ENCODE assay signal across 9 cellular contexts in the genomic region with DNA sequence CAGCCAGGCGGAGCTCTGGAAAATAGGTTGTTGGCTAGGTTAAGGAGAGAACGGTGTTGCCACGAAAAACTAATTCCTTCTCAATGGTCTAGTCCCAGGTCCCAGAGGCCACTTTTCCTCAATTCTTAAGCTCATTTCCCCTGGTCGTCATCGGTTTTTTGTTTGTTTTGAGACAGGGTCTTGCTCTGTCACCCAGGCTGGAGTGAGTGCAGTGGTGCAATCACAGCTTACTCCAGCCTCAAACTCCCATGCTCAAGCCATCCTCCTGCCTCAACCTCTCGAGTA. TPM values are rescaled to one million over a fixed set of nuclear protein-coding genes. Genes with fewer than 3 reads are reported as not detected.
A peak's percentile ranks its signal among the peaks of the same experiment; 100 is the strongest.
DNase-seq lines count a peak whose midpoint lies in the region; ATAC-seq, FAIRE-seq and TF ChIP-seq lines count a peak whose summit lies in the region.
"Had no signal": no experiment of that assay in that cellular context is flagged by ENCODE, and none has a peak within 500 bp of the region (broad histone marks: within the 10 kb centered on the region; RNA-seq: fewer than 3 reads in every experiment).

No MANE protein-coding gene starts in this region.

- no peak for DNase-seq in activated CD4-positive, alpha-beta T cell treated with anti-CD3 and anti-CD28 coated beads for 36 hours
- DNase-seq in activated CD4-positive, alpha-beta T cell treated with anti-CD3 and anti-CD28 coated beads for 48 hours: no peak
- DNase-seq in keratinocyte (ENCODE audit: low read depth, low spot score) (no peak), GM13976 (ENCODE audit: low spot score) (no peak), NOMO-1 treated with DMSO at 0.1 percent for 48 hours (lab: John Stamatoyannopoulos, UW; ENCODE audit: unreplicated experiment) (no peak)

- H3K9me3 Mint-ChIP-seq in activated CD4-positive, alpha-beta T cell treated with anti-CD3 and anti-CD28 coated beads for 36 hours (ENCODE audit: low read depth): no peaks in the 10 kb centered on the region
- H3K9me3 Mint-ChIP-seq in activated T-helper 17 cell treated with anti-CD3 and anti-CD28 coated beads, Interleukin-2, amount 50 U/mL, for 72 hours: no peaks in the 10 kb centered on the region

- H3K36me3 Mint-ChIP-seq in activated CD4-positive, alpha-beta T cell treated with anti-CD3 and anti-CD28 coated beads for 36 hours (ENCODE audit: low read depth): peaks cover 67% of the 10 kb centered on the region
- peaks cover 82% of the 10 kb centered on the region for H3K36me3 Mint-ChIP-seq in activated T-helper 17 cell treated with anti-CD3 and anti-CD28 coated beads, Interleukin-2, amount 50 U/mL, for 72 hours (ENCODE audit: low read depth)

- H3K9me3 ChIP-seq in keratinocyte (ENCODE audit: control insufficient read depth, low read depth, low read length) (no peaks in the 10 kb centered on the region), subcutaneous abdominal adipose tissue (ENCODE audit: control insufficient read depth in 5 of 5, low read length in 5 of 5) (no peaks in the 10 kb centered on the region)

- in situ Hi-C loops in GM13976 (cut with MboI; ENCODE audit: low sequenced_read_pairs, unreplicated experiment): no loop called here

- POLR2A ChIA-PET in activated CD4-positive, alpha-beta T cell treated with anti-CD3 and anti-CD28 coated beads for 36 hours (lab: Charles Lee): interaction anchor here (0.6 to 1.2 kb wide), 3 partner anchors 12 to 1304 kb away, joined by 3 to 9 read pairs (median 4); no protein-coding TSS in a partner anchor

- intact Hi-C loops in activated CD4-positive, alpha-beta T cell treated with anti-CD3 and anti-CD28 coated beads for 36 hours (cut with DNase I, micrococcal nuclease): loop anchor here (2.0 to 10.0 kb wide), 7 partner anchors 15 to 499 kb away; a partner anchor contains a TSS

- H3K36me3 ChIP-seq in keratinocyte (ENCODE audit: control insufficient read depth in 2 of 2, extremely low read depth in 1 of 2, insufficient read depth in 2 of 2, low read length in 2 of 2) (peaks cover 9 to 31% of the 10 kb centered on the region in 2 experiments), subcutaneous abdominal adipose tissue (ENCODE audit: control insufficient read depth in 5 of 5, insufficient read depth in 5 of 5, low read length in 5 of 5) (peaks cover 0 to 25% (median 19%) of the 10 kb centered on the region in 5 donors)

- no peak for ATAC-seq in activated CD4-positive, alpha-beta T cell treated with anti-CD3 and anti-CD28 coated beads for 36 hours
- ATAC-seq in activated T-helper 17 cell treated with anti-CD3 and anti-CD28 coated beads, Interleukin-2, amount 50 U/mL, for 72 hours (replicated peaks): no peak
- ATAC-seq in HG02884 (IDR thresholded peaks at IDR 0.05; ENCODE audit: unreplicated experiment): no peak

- H3K4me1 ChIP-seq in keratinocyte (ENCODE audit: control insufficient read depth, extremely low read depth, insufficient read depth, low read length): peaks cover 47% of the 10 kb centered on the region
- peaks cover 11 to 77% (median 61%) of the 10 kb centered on the region in 5 donors for H3K4me1 ChIP-seq in subcutaneous abdominal adipose tissue (ENCODE audit: control insufficient read depth in 5 of 5, insufficient read depth in 5 of 5, low read length in 5 of 5)

- H3K4me2 ChIP-seq in keratinocyte (ENCODE audit: control insufficient read depth, extremely low read depth, insufficient read depth, low read depth, low read length): peak overlapping the region; percentile 95

- peak overlapping the region; percentile 90 for H3K27ac Mint-ChIP-seq in activated CD4-positive, alpha-beta T cell treated with anti-CD3 and anti-CD28 coated beads for 36 hours
- H3K27ac Mint-ChIP-seq in activated T-helper 17 cell treated with anti-CD3 and anti-CD28 coated beads, Interleukin-2, amount 50 U/mL, for 72 hours: peak overlapping the region; percentile 98

- peaks cover 64% of the 10 kb centered on the region for H3K4me1 Mint-ChIP-seq in activated CD4-positive, alpha-beta T cell treated with anti-CD3 and anti-CD28 coated beads for 36 hours
- peaks cover 50% of the 10 kb centered on the region for H3K4me1 Mint-ChIP-seq in activated T-helper 17 cell treated with anti-CD3 and anti-CD28 coated beads, Interleukin-2, amount 50 U/mL, for 72 hours

- no peak for TF ChIP-seq CTCF in keratinocyte (optimal IDR thresholded peaks at IDR 0.05 in 1 of 3, IDR thresholded peaks at IDR 0.05 in 1 of 3, conservative IDR thresholded peaks at IDR 0.05 in 1 of 3; ENCODE audit: extremely low read depth in 1 of 3, insufficient read depth in 2 of 3, low read length in 3 of 3)
- TF ChIP-seq CTCF in GM13976 (IDR thresholded peaks at IDR 0.05; ENCODE audit: borderline replicate concordance, control extremely low read depth, extremely low read depth, insufficient read depth, missing control alignments): no peak

- peaks cover 7% of the 10 kb centered on the region for H3K9me1 ChIP-seq in keratinocyte (ENCODE audit: control insufficient read depth, extremely low read depth, insufficient read depth, low read length)

- H3K4me3 ChIP-seq in keratinocyte (ENCODE audit: control insufficient read depth in 2 of 3, extremely low read depth in 1 of 3, insufficient read depth in 2 of 3, low read depth in 1 of 3, low read length in 3 of 3): peak overlapping the region in 2 of 3 experiments; percentile 70 to 91
- peak overlapping the region in 4 of 5 donors; percentile 76 to 79 (median 76) for H3K4me3 ChIP-seq in subcutaneous abdominal adipose tissue (ENCODE audit: low read depth in 1 of 5, low read length in 5 of 5)

- H3K9ac ChIP-seq in keratinocyte (ENCODE audit: control insufficient read depth, extremely low read depth, insufficient read depth, low read length) (peak overlapping the region; percentile 90), subcutaneous abdominal adipose tissue (ENCODE audit: low read length in 5 of 5) (peak overlapping the region in 4 of 5 donors; percentile 89 to 96 (median 95))

- H3K27ac ChIP-seq in keratinocyte (ENCODE audit: control insufficient read depth, insufficient read depth, low read length) (peak overlapping the region; percentile 94), subcutaneous abdominal adipose tissue (ENCODE audit: low read depth, low read length) (peak overlapping the region; percentile 99)

- peaks cover 30% of the 10 kb centered on the region for H4K20me1 ChIP-seq in keratinocyte (ENCODE audit: control insufficient read depth, extremely low read depth, insufficient read depth, low read length)

- peaks cover 92% of the 10 kb centered on the region for H3K79me2 ChIP-seq in keratinocyte (ENCODE audit: control insufficient read depth, insufficient read depth, low read length)

- dilution Hi-C loops in keratinocyte (cut with MboI; ENCODE audit: extremely low pct_ligation_motif_present, low sequenced_read_pairs): no loop called here

- H2AFZ ChIP-seq in keratinocyte (ENCODE audit: control insufficient read depth, low read length): no peak overlapping the region

- H3K4me3 Mint-ChIP-seq in activated CD4-positive, alpha-beta T cell treated with anti-CD3 and anti-CD28 coated beads for 36 hours: peak overlapping the region; percentile 94
- peak overlapping the region; percentile 95 for H3K4me3 Mint-ChIP-seq in activated T-helper 17 cell treated with anti-CD3 and anti-CD28 coated beads, Interleukin-2, amount 50 U/mL, for 72 hours

- CTCF ChIA-PET in activated CD4-positive, alpha-beta T cell treated with anti-CD3 and anti-CD28 coated beads for 36 hours (lab: Charles Lee): interaction anchor here (0.5 to 4.5 kb wide), 5 partner anchors 22 to 179 kb away, joined by 3 to 52 read pairs (median 8); no protein-coding TSS in a partner anchor

- no peaks in the 10 kb centered on the region for H3K27me3 Mint-ChIP-seq in activated CD4-positive, alpha-beta T cell treated with anti-CD3 and anti-CD28 coated beads for 36 hours
- no peaks in the 10 kb centered on the region for H3K27me3 Mint-ChIP-seq in activated T-helper 17 cell treated with anti-CD3 and anti-CD28 coated beads, Interleukin-2, amount 50 U/mL, for 72 hours

- no peaks in the 10 kb centered on the region for H3K27me3 ChIP-seq in keratinocyte (ENCODE audit: control insufficient read depth, extremely low read depth, insufficient read depth, low read length)
- no peaks in the 10 kb centered on the region for H3K27me3 ChIP-seq in subcutaneous abdominal adipose tissue (ENCODE audit: control insufficient read depth in 5 of 5, insufficient read depth in 4 of 5, low read length in 5 of 5)

- FAIRE-seq in keratinocyte (lab: Jason Lieb, UNC): no peak
- FAIRE-seq: colon had no signal

RNA-seq across cellular contexts. Expression of a gene that starts 1.2 kb away (rescaled TPM):
- total RNA-seq in activated CD4-positive, alpha-beta T cell treated with anti-CD3 and anti-CD28 coated beads for 36 hours: 100 to 1,000 TPM; 146 to 192 TPM
- 100 to 1,000 TPM in 1 of 2 donors, 10 to 100 TPM in 1; 99.5 to 119 TPM for total RNA-seq in activated T-helper 17 cell treated with anti-CD3 and anti-CD28 coated beads, Interleukin-2, amount 50 U/mL, for 72 hours
- polyA plus RNA-seq in keratinocyte: 4.7 to 24.1 TPM (median 4.7 TPM) in 3 replicates
- polyA plus RNA-seq in keratinocyte (2011; ENCODE audit: low read depth): 41.0 TPM
- 6.9 and 16.1 TPM in 2 replicates for polyA plus RNA-seq in keratinocyte (2011; cell fraction: cytosol; rRNA removed)
- 17.1 and 21.8 TPM in 2 replicates for polyA plus RNA-seq in keratinocyte (2011; cell fraction: nucleus; rRNA removed)
- polyA plus RNA-seq in keratinocyte (2012; ENCODE audit: low replicate concordance): 40.1 and 59.6 TPM in 2 replicates
- 6.7 to 25.7 TPM (median 7.2 TPM) in 3 replicates for polyA minus RNA-seq in keratinocyte
- polyA minus RNA-seq in keratinocyte (2011; cell fraction: cytosol; rRNA and poly(A)+ RNA removed): 37.4 TPM
- 31.1 and 35.7 TPM in 2 replicates for polyA minus RNA-seq in keratinocyte (2011; cell fraction: nucleus; rRNA and poly(A)+ RNA removed)

RNA-seq across cellular contexts. Expression of a gene that starts 1.7 kb away (rescaled TPM):
- 10 to 100 TPM; 38.4 to 61.8 TPM for total RNA-seq in activated CD4-positive, alpha-beta T cell treated with anti-CD3 and anti-CD28 coated beads for 36 hours
- 10 to 100 TPM; 45.8 to 74.8 TPM for total RNA-seq in activated T-helper 17 cell treated with anti-CD3 and anti-CD28 coated beads, Interleukin-2, amount 50 U/mL, for 72 hours
- 36.8 to 53.1 TPM (median 46.8 TPM) in 3 replicates for polyA plus RNA-seq in keratinocyte
- 25.8 TPM for polyA plus RNA-seq in keratinocyte (2011; ENCODE audit: low read depth)
- polyA plus RNA-seq in keratinocyte (2011; cell fraction: cytosol; rRNA removed): 23.6 and 46.0 TPM in 2 replicates
- 64.9 and 73.8 TPM in 2 replicates for polyA plus RNA-seq in keratinocyte (2011; cell fraction: nucleus; rRNA removed)
- 34.3 and 44.2 TPM in 2 replicates for polyA plus RNA-seq in keratinocyte (2012; ENCODE audit: low replicate concordance)
- polyA minus RNA-seq in keratinocyte: 16.2 to 34.2 TPM (median 19.7 TPM) in 3 replicates
- polyA minus RNA-seq in keratinocyte (2011; cell fraction: cytosol; rRNA and poly(A)+ RNA removed): 25.3 TPM
- polyA minus RNA-seq in keratinocyte (2011; cell fraction: nucleus; rRNA and poly(A)+ RNA removed): 15.6 and 19.9 TPM in 2 replicates

RNA-seq across cellular contexts. Expression of a gene that starts 11.3 kb away (rescaled TPM):
- total RNA-seq in activated CD4-positive, alpha-beta T cell treated with anti-CD3 and anti-CD28 coated beads for 36 hours: 1 to 10 TPM; 1.9 to 2.7 TPM
- total RNA-seq in activated T-helper 17 cell treated with anti-CD3 and anti-CD28 coated beads, Interleukin-2, amount 50 U/mL, for 72 hours: 1 to 10 TPM; 2.0 to 6.1 TPM
- 0.02 to 0.15 TPM (median 0.07 TPM) in 3 replicates for polyA plus RNA-seq in keratinocyte
- 0.19 TPM for polyA plus RNA-seq in keratinocyte (2011; ENCODE audit: low read depth)
- polyA plus RNA-seq in keratinocyte (2011; cell fraction: cytosol; rRNA removed): not detected in 2 replicates
- 0.41 and 0.85 TPM in 2 replicates for polyA plus RNA-seq in keratinocyte (2011; cell fraction: nucleus; rRNA removed)
- polyA plus RNA-seq in keratinocyte (2012; ENCODE audit: low replicate concordance): 0.08 and 0.56 TPM in 2 replicates
- not detected in 3 replicates for polyA minus RNA-seq in keratinocyte
- not detected for polyA minus RNA-seq in keratinocyte (2011; cell fraction: cytosol; rRNA and poly(A)+ RNA removed)
- polyA minus RNA-seq in keratinocyte (2011; cell fraction: nucleus; rRNA and poly(A)+ RNA removed): 0.21 and 0.54 TPM in 2 replicates

RNA-seq across cellular contexts. Expression of a gene that starts 18.4 kb away (rescaled TPM):
- under 1 TPM; 0.39 to 0.75 TPM for total RNA-seq in activated CD4-positive, alpha-beta T cell treated with anti-CD3 and anti-CD28 coated beads for 36 hours
- 1 to 10 TPM in 1 of 2 donors, under 1 TPM in 1; 0.61 to 1.0 TPM for total RNA-seq in activated T-helper 17 cell treated with anti-CD3 and anti-CD28 coated beads, Interleukin-2, amount 50 U/mL, for 72 hours
- polyA plus RNA-seq in keratinocyte: not detected in 3 replicates
- not detected for polyA plus RNA-seq in keratinocyte (2011; ENCODE audit: low read depth)
- 0.27 TPM in 1 of 2 replicates, not detected in the other for polyA plus RNA-seq in keratinocyte (2011; cell fraction: cytosol; rRNA removed)
- not detected in 2 replicates for polyA plus RNA-seq in keratinocyte (2011; cell fraction: nucleus; rRNA removed)
- polyA plus RNA-seq in keratinocyte (2012; ENCODE audit: low replicate concordance): 0.49 and 0.66 TPM in 2 replicates
- not detected in 3 replicates for polyA minus RNA-seq in keratinocyte
- polyA minus RNA-seq in keratinocyte (2011; cell fraction: cytosol; rRNA and poly(A)+ RNA removed): not detected
- polyA minus RNA-seq in keratinocyte (2011; cell fraction: nucleus; rRNA and poly(A)+ RNA removed): not detected in 2 replicates

RNA-seq across cellular contexts. Expression of a gene that starts 44.2 kb away (rescaled TPM):
- total RNA-seq in activated CD4-positive, alpha-beta T cell treated with anti-CD3 and anti-CD28 coated beads for 36 hours: not detected
- total RNA-seq in activated T-helper 17 cell treated with anti-CD3 and anti-CD28 coated beads, Interleukin-2, amount 50 U/mL, for 72 hours: under 1 TPM; 0.09 to 0.32 TPM
- not detected in 3 replicates for polyA plus RNA-seq in keratinocyte
- polyA plus RNA-seq in keratinocyte (2011; ENCODE audit: low read depth): not detected
- not detected in 2 replicates for polyA plus RNA-seq in keratinocyte (2011; cell fraction: cytosol; rRNA removed)
- not detected in 2 replicates for polyA plus RNA-seq in keratinocyte (2011; cell fraction: nucleus; rRNA removed)
- 0.03 and 0.37 TPM in 2 replicates for polyA plus RNA-seq in keratinocyte (2012; ENCODE audit: low replicate concordance)
- not detected in 3 replicates for polyA minus RNA-seq in keratinocyte
- not detected for polyA minus RNA-seq in keratinocyte (2011; cell fraction: cytosol; rRNA and poly(A)+ RNA removed)
- not detected in 2 replicates for polyA minus RNA-seq in keratinocyte (2011; cell fraction: nucleus; rRNA and poly(A)+ RNA removed)
